ENCODE assay signal across 20 cellular contexts in genomic region chr2:205296959-205297358, GRCh38.
DNase-seq lines count a peak whose midpoint lies in the region; ATAC-seq, FAIRE-seq and TF ChIP-seq lines count a peak whose summit lies in the region.
"Had no signal": no experiment of that assay in that cellular context is flagged by ENCODE, and none has a peak within 500 bp of the region (broad histone marks: within the 10 kb centered on the region; RNA-seq: fewer than 3 reads in every experiment).

No MANE protein-coding gene starts in this region.

- in situ Hi-C loops in K562 (cut with MboI) = no loop called here

- no TSS peak for BruUV-seq in K562 (replicated peaks; lab: Mats Ljungman, UMichigan)

- peaks cover 8% of the 10 kb centered on the region; the same call in 2 of the 3 replicates for H3K36me3 Mint-ChIP-seq in GM23338 (ENCODE audit: low read depth)
- H3K36me3 Mint-ChIP-seq: CD14-positive monocyte; CD8-positive, alpha-beta memory T cell had no signal

- no peaks in the 10 kb centered on the region for H3K9me2 ChIP-seq in GM23338 (ENCODE audit: insufficient read depth)

- FAIRE-seq in K562 (lab: Jason Lieb, UNC) = no peak
- FAIRE-seq: D721Med, GM12878, GM19239 had no signal

- no peak for TF ChIP-seq EP300 in K562 (IDR thresholded peaks at IDR 0.05; ENCODE audit: low read length)

- WGBS in K562 (ENCODE audit: insufficient coverage, low coverage, missing lambda C conversion rate) = 2% methylated on average over 4 of the region's 4 CpGs

- H3K4me3 ChIP-seq in GM23338 (no peak overlapping the region), HUES48 (ENCODE audit: low read depth, low read length) (no peak overlapping the region), K562 (no peak overlapping the region)
- H3K4me3 ChIP-seq: BLaER1 treated with 17β-estradiol and CSF1 and Interleukin-3, amounts not matched to agents 10 nM and 100 nM; GM12878 had no signal

- no peaks in the 10 kb centered on the region for H3F3A ChIP-seq in GM23338 (replicated peaks; ENCODE audit: low read depth)

- H3K79me2 ChIP-seq in GM23338 (replicated peaks; ENCODE audit: insufficient read depth) = no peaks in the 10 kb centered on the region
- H3K79me2 ChIP-seq in K562 (ENCODE audit: control insufficient read depth, insufficient read depth, low read length) = no peaks in the 10 kb centered on the region

- H2AFZ ChIP-seq in GM23338 (no peak overlapping the region), K562 (ENCODE audit: low read depth, low read length) (no peak overlapping the region)

- peak overlapping the region; percentile 83 for H3K27ac Mint-ChIP-seq in GM23338
- H3K27ac Mint-ChIP-seq: CD4-positive, alpha-beta T cell; HFFc6 had no signal

- TF ChIP-seq RAD21 in K562 (CRISPR knock-in tag; conservative IDR thresholded peaks at IDR 0.05 in 1 of 2, IDR thresholded peaks at IDR 0.05 in 1 of 2) = no peak

- H3K9me1 ChIP-seq in K562 (ENCODE audit: control insufficient read depth, insufficient read depth, low read length) = no peaks in the 10 kb centered on the region

- H3K27ac ChIP-seq in GM23338 (ENCODE audit: low read depth) (no peak overlapping the region), HUES48 (ENCODE audit: low read depth, low read length) (peak overlapping the region; percentile 24), K562 (ENCODE audit: extremely low read depth, low read depth, low read length) (no peak overlapping the region)
- H3K27ac ChIP-seq: BLaER1 treated with 17β-estradiol and CSF1 and Interleukin-3, amounts not matched to agents 10 nM and 100 nM had no signal

- CTCF ChIA-PET in K562 (lab: Yijun Ruan, JAX; ENCODE audit: low intra/inter-chr PET ratio) = no interaction called here

- H3K9me3 Mint-ChIP-seq in GM23338 = no peaks in the 10 kb centered on the region
- H3K9me3 Mint-ChIP-seq: CD4-positive, alpha-beta T cell; CD8-positive, alpha-beta memory T cell; HFFc6 had no signal

- H3K9me3 ChIP-seq in HUES48 (ENCODE audit: control insufficient read depth, insufficient read depth, low read length) = no peaks in the 10 kb centered on the region
- H3K9me3 ChIP-seq in K562 (replicated peaks; ENCODE audit: control insufficient read depth, insufficient read depth, low read depth, low read length) = no peaks in the 10 kb centered on the region
- H3K9me3 ChIP-seq: BE2C; BLaER1 treated with 17β-estradiol and CSF1 and Interleukin-3, amounts not matched to agents 10 nM and 100 nM had no signal

- no peaks in the 10 kb centered on the region for H3K27me3 ChIP-seq in GM23338 (ENCODE audit: insufficient read depth)
- no peaks in the 10 kb centered on the region for H3K27me3 ChIP-seq in HUES48 (ENCODE audit: control insufficient read depth, insufficient read depth, low read length)
- no peaks in the 10 kb centered on the region for H3K27me3 ChIP-seq in K562 (ENCODE audit: control insufficient read depth in 2 of 2, insufficient read depth in 2 of 2, low read length in 2 of 2)
- H3K27me3 ChIP-seq: BE2C; BLaER1 treated with 17β-estradiol and CSF1 and Interleukin-3, amounts not matched to agents 10 nM and 100 nM had no signal

- H3K4me2 ChIP-seq in GM23338 (0 out of 2 replicates have a peak overlapping the region, but pooled peaks have one; percentile 19), K562 (ENCODE audit: insufficient read depth, low read length) (no peak overlapping the region)
- H3K4me2 ChIP-seq: BLaER1 treated with 17β-estradiol and CSF1 and Interleukin-3, amounts not matched to agents 10 nM and 100 nM had no signal

- intact Hi-C loops in K562 (cut with micrococcal nuclease) = no loop called here

- TF ChIP-seq CTCF in GM23338 (conservative IDR thresholded peaks at IDR 0.05; ENCODE audit: low read depth in 2 of 2) = no peak
- TF ChIP-seq CTCF in K562 (IDR thresholded peaks at IDR 0.05 in 2 of 3, conservative IDR thresholded peaks at IDR 0.05 in 1 of 3; ENCODE audit: insufficient read depth in 2 of 3, low read depth in 1 of 3, low read length in 3 of 3) = no peak

- peaks cover 2% of the 10 kb centered on the region for H3K27me3 Mint-ChIP-seq in GM23338 (ENCODE audit: insufficient read depth, low read depth, poor library complexity)
- H3K27me3 Mint-ChIP-seq: CD4-positive, alpha-beta T cell; CD8-positive, alpha-beta memory T cell had no signal

- no peak for ATAC-seq in GM23338
- ATAC-seq in K562 = no peak
- ATAC-seq: GM12878 had no signal

- no peaks in the 10 kb centered on the region for H3K36me3 ChIP-seq in GM23338 (ENCODE audit: insufficient read depth)
- H3K36me3 ChIP-seq in HUES48 (ENCODE audit: control insufficient read depth, insufficient read depth, low read length) = no peaks in the 10 kb centered on the region
- H3K36me3 ChIP-seq in K562 (ENCODE audit: control insufficient read depth, insufficient read depth, low read length) = no peaks in the 10 kb centered on the region
- H3K36me3 ChIP-seq: BE2C; BLaER1 treated with 17β-estradiol and CSF1 and Interleukin-3, amounts not matched to agents 10 nM and 100 nM had no signal

- H3K4me1 ChIP-seq in GM23338 (ENCODE audit: insufficient read depth) (peaks cover 26% of the 10 kb centered on the region), HUES48 (ENCODE audit: control insufficient read depth, insufficient read depth, low read length) (peaks cover 32% of the 10 kb centered on the region), K562 (replicated peaks in 1 of 2; ENCODE audit: control insufficient read depth in 2 of 2, insufficient read depth in 2 of 2, low read length in 2 of 2) (no peaks in the 10 kb centered on the region)

- no peak overlapping the region for H3K9ac ChIP-seq in HUES48 (ENCODE audit: low read depth, low read length)
- H3K9ac ChIP-seq in K562 (ENCODE audit: insufficient read depth in 1 of 2, low read depth in 2 of 2, low read length in 2 of 2) = no peak overlapping the region
- H3K9ac ChIP-seq: BLaER1 treated with 17β-estradiol and CSF1 and Interleukin-3, amounts not matched to agents 10 nM and 100 nM had no signal

- H3K4me1 Mint-ChIP-seq in GM23338 = peaks cover 35% of the 10 kb centered on the region
- H3K4me1 Mint-ChIP-seq: CD8-positive, alpha-beta memory T cell had no signal

- TF ChIP-seq POLR2A in K562 (conservative IDR thresholded peaks at IDR 0.05) = no peak

- DNase-seq in GM23338 (ENCODE audit: low spot score) = no peak
- DNase-seq in K562 (ENCODE audit: extremely low read depth in 1 of 4, low spot score in 3 of 4) = no peak
- no peak for DNase-seq in ecto neural progenitor cell (ENCODE audit: low spot score)
- DNase-seq in HUDEP-2 (lab: John Stamatoyannopoulos, UW; ENCODE audit: unreplicated experiment in 76 of 76) = no peak
- DNase-seq in Ammon's horn (ENCODE audit: low spot score) = no peak
- DNase-seq: BE2C; CD4-positive, alpha-beta T cell; CD8-positive, alpha-beta memory T cell; DMS 273 treated with DMSO at 0.1 percent for 48 hours; DMS79; EL; GDM1; GOT3; HFFc6 had no signal

- 0 out of 3 replicates have a peak overlapping the region, but pooled peaks have one; percentile 8 for H3K4me3 Mint-ChIP-seq in GM23338
- H3K4me3 Mint-ChIP-seq: CD14-positive monocyte; CD4-positive, alpha-beta T cell; CD8-positive, alpha-beta memory T cell; HFFc6 had no signal

- POLR2A ChIA-PET in K562 (lab: Yijun Ruan, JAX) = no interaction called here

- H4K20me1 ChIP-seq in GM23338 (replicated peaks; ENCODE audit: insufficient read depth) = no peaks in the 10 kb centered on the region
- no peaks in the 10 kb centered on the region for H4K20me1 ChIP-seq in K562 (replicated peaks; ENCODE audit: control insufficient read depth, insufficient read depth, low read length)
- H4K20me1 ChIP-seq: BLaER1 treated with 17β-estradiol and CSF1 and Interleukin-3, amounts not matched to agents 10 nM and 100 nM had no signal

TF ChIP-seq in GM23338, 12 proteins besides CTCF, POLR2A, EP300 and RAD21 (continues in another document):
- TF ChIP-seq EZH2phosphoT487 (IDR thresholded peaks at IDR 0.05; ENCODE audit: unreplicated experiment) (no peak), EZH2 (IDR thresholded peaks at IDR 0.05; ENCODE audit: low read depth, unreplicated experiment) (no peak), NANOG (IDR thresholded peaks at IDR 0.05; ENCODE audit: borderline replicate concordance) (no peak), POLR2AphosphoS5 (IDR thresholded peaks at IDR 0.05; ENCODE audit: low read depth) (no peak), ZNF114 (CRISPR knock-in tag; IDR thresholded peaks at IDR 0.05) (no peak), STAT1 (IDR thresholded peaks at IDR 0.05; ENCODE audit: unreplicated experiment) (no peak)

TF ChIP-seq in K562, 482 proteins besides CTCF, POLR2A, EP300 and RAD21 (continues in another document):
- TF ChIP-seq MAFK (IDR thresholded peaks at IDR 0.05; ENCODE audit: low read length) = peak; percentile 41; the same call in 1 of the 2 replicates
- no peak for TF ChIP-seq ZNF197 (CRISPR knock-in tag; IDR thresholded peaks at IDR 0.05; ENCODE audit: low read depth)
- TF ChIP-seq MTA3 (IDR thresholded peaks at IDR 0.05; ENCODE audit: borderline replicate concordance) = no peak
- peak; percentile 42; the same call in 1 of the 2 replicates for TF ChIP-seq MAFF (IDR thresholded peaks at IDR 0.05; ENCODE audit: low read length)
- TF ChIP-seq C11orf30 (IDR thresholded peaks at IDR 0.05; ENCODE audit: low read depth) = peak; percentile 35; the same call in 1 of the 2 replicates
- TF ChIP-seq XRCC4 (IDR thresholded peaks at IDR 0.05; ENCODE audit: extremely low read depth, insufficient read depth, insufficient read length) = no peak
- no peak for TF ChIP-seq DACH1 (IDR thresholded peaks at IDR 0.05; ENCODE audit: partially characterized antibody)
- TF ChIP-seq ARID3A (IDR thresholded peaks at IDR 0.05; ENCODE audit: borderline replicate concordance, low read depth, low read length) = no peak
- no peak for TF ChIP-seq SMARCE1 (IDR thresholded peaks at IDR 0.05)
- no peak for TF ChIP-seq TOE1 (IDR thresholded peaks at IDR 0.05; ENCODE audit: borderline replicate concordance)
- no peak for TF ChIP-seq TOE1 (CRISPR knock-in tag; IDR thresholded peaks at IDR 0.05; ENCODE audit: borderline replicate concordance, low read depth)
- peak; percentile 71 for TF ChIP-seq ZNF316 (IDR thresholded peaks at IDR 0.05)
- TF ChIP-seq ZNF75A (CRISPR knock-in tag; IDR thresholded peaks at IDR 0.05) = no peak
- TF ChIP-seq MAFG (tag; conservative IDR thresholded peaks at IDR 0.05) = peak; percentile 35; the same call in 1 of the 2 replicates
- TF ChIP-seq NCOA4 (IDR thresholded peaks at IDR 0.05; ENCODE audit: partially characterized antibody) = no peak
